7 cellular contexts compared by ENCODE assay signal in the genomic region with DNA sequence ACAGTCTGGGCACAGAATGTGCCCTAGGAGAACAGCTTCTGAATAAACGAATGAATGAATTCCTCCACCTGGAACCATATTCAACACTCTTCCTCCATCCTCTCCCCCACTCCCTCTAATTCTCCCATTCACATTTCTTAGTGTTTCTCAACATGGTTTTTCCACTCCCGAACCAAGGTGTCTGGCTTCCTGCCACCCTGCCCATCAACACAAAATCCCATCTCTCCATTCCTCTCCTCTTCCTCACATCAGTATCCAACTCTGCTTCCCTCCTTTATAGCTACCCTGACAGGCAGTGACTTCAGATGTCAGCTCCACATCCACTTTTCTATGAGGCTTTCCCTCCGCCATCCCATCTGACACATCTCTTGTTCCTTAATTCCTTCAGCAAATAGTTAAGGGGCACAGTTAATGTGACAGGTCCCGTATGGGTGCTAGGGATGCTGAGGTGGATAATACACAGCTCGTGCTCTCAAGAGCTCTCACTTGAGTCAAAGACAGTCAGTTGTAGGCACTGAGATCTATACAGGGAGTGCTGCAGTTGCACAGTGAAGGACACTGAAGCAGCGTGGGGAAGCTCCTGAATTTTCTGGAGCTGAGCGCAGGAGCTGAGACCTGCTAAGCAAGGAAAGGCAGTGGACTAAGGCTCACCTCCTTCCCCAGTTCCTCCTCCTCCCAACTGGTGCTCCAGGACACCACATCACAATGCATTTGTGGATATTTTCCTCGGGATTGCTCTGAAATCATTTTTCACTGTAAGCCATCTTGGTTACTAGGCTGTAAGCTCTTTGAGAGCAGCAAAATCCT. TPM values are rescaled to one million over a fixed set of nuclear protein-coding genes. Genes with fewer than 3 reads are reported as not detected.
DNase-seq lines count a peak whose midpoint lies in the region; TF ChIP-seq lines count a peak whose summit lies in the region.
"Had no signal": no experiment of that assay in that cellular context is flagged by ENCODE, and none has a peak within 500 bp of the region (broad histone marks: within the 10 kb centered on the region; RNA-seq: fewer than 3 reads in every experiment).

No MANE protein-coding gene starts in this region.

- DNase-seq in endodermal cell = peak; percentile 65
- no peak for DNase-seq in skeletal muscle cell (ENCODE audit: low read depth)
- DNase-seq in NCI-H1694 treated with DMSO at 0.1 percent for 48 hours (lab: John Stamatoyannopoulos, UW) = no peak
- no peak for DNase-seq in HuH-7.5 (ENCODE audit: low spot score)
- no peak for DNase-seq in HCEC 1CT

- H3K4me1 ChIP-seq in HUES48 (ENCODE audit: control insufficient read depth, insufficient read depth, low read length) = peaks cover 67% of the 10 kb centered on the region
- H3K4me1 ChIP-seq in endodermal cell (ENCODE audit: control insufficient read depth, insufficient read depth, low read length) = peaks cover 20% of the 10 kb centered on the region

- H3K9me3 Mint-ChIP-seq in endodermal cell = no peaks in the 10 kb centered on the region
- H3K9me3 Mint-ChIP-seq: central memory CD8-positive, alpha-beta T cell had no signal

- 69 to 73% methylated on average over 7 to 8 of the region's 8 CpGs for WGBS in endodermal cell (ENCODE audit: insufficient coverage in 1 of 2, insufficient read length in 1 of 2), 2 experiments

- peaks cover 40% of the 10 kb centered on the region for H3K4me1 Mint-ChIP-seq in endodermal cell

- H3K27me3 ChIP-seq in HUES48 (ENCODE audit: control insufficient read depth, insufficient read depth, low read length) (no peaks in the 10 kb centered on the region), endodermal cell (ENCODE audit: control insufficient read depth, insufficient read depth, low read length, poor library complexity, severe bottlenecking) (no peaks in the 10 kb centered on the region)

- H3K4me3 Mint-ChIP-seq in endodermal cell = no peak overlapping the region
- H3K4me3 Mint-ChIP-seq: central memory CD8-positive, alpha-beta T cell had no signal

- H3K27ac ChIP-seq in HUES48 (ENCODE audit: low read depth, low read length) = peak overlapping the region; percentile 33
- no peak overlapping the region for H3K27ac ChIP-seq in endodermal cell (ENCODE audit: low read depth, low read length)

- no peaks in the 10 kb centered on the region for H3K27me3 Mint-ChIP-seq in endodermal cell (ENCODE audit: insufficient read depth)
- H3K27me3 Mint-ChIP-seq: central memory CD8-positive, alpha-beta T cell had no signal

- H3K9me3 ChIP-seq in HUES48 (ENCODE audit: control insufficient read depth, insufficient read depth, low read length) (no peaks in the 10 kb centered on the region), endodermal cell (ENCODE audit: control insufficient read depth, low read length) (no peaks in the 10 kb centered on the region)

- H3K36me3 Mint-ChIP-seq in endodermal cell (ENCODE audit: low read depth) = peaks cover 10% of the 10 kb centered on the region

- H3K36me3 ChIP-seq in HUES48 (ENCODE audit: control insufficient read depth, insufficient read depth, low read length) (peaks cover 3% of the 10 kb centered on the region; the same call in 1 of the 2 replicates), endodermal cell (ENCODE audit: control insufficient read depth, insufficient read depth, low read length) (peaks cover 7% of the 10 kb centered on the region)

- no peak for TF ChIP-seq CTCF in endodermal cell (conservative IDR thresholded peaks at IDR 0.05)

- no peak overlapping the region for H3K9ac ChIP-seq in HUES48 (ENCODE audit: low read depth, low read length)
- no peak overlapping the region for H3K9ac ChIP-seq in endodermal cell (ENCODE audit: extremely low read depth, low read length, poor library complexity, severe bottlenecking)

- peak overlapping the region; percentile 85 for H3K4me3 ChIP-seq in HUES48 (ENCODE audit: low read depth, low read length)
- H3K4me3 ChIP-seq in endodermal cell (ENCODE audit: low read length) = peak overlapping the region; percentile 97
- peak overlapping the region; percentile 98 for H3K4me3 ChIP-seq in skeletal muscle cell (ENCODE audit: low read depth, low read length)

- H3K27ac Mint-ChIP-seq in endodermal cell = no peak overlapping the region

RNA-seq across cellular contexts. Expression of a gene that starts 2.7 kb away (rescaled TPM):
- 10 to 100 TPM; 43.2 to 86.2 TPM for total RNA-seq in endodermal cell
- polyA plus RNA-seq in endodermal cell (2013, experiment 1 of 2) = 39.7 TPM
- polyA plus RNA-seq in endodermal cell (2013, experiment 2 of 2) = 37.7 TPM

RNA-seq across cellular contexts. Expression of a gene that starts 28.7 kb away (rescaled TPM):
- 10 to 100 TPM; 24.8 to 37.2 TPM for total RNA-seq in endodermal cell
- polyA plus RNA-seq in endodermal cell (2013, experiment 1 of 2) = 7.1 TPM
- polyA plus RNA-seq in endodermal cell (2013, experiment 2 of 2) = 4.6 TPM

RNA-seq across cellular contexts. Expression of a gene that starts 36.2 kb away (rescaled TPM):
- 10 to 100 TPM; 32.1 to 87.7 TPM for total RNA-seq in endodermal cell
- polyA plus RNA-seq in endodermal cell (2013, experiment 1 of 2) = 9.0 TPM
- 4.3 TPM for polyA plus RNA-seq in endodermal cell (2013, experiment 2 of 2)

RNA-seq across cellular contexts. Expression of a gene that starts 44.8 kb away (rescaled TPM):
- total RNA-seq in endodermal cell = 1 to 10 TPM; 8.4 to 9.1 TPM
- 1.5 TPM for polyA plus RNA-seq in endodermal cell (2013, experiment 1 of 2)
- 1.9 TPM for polyA plus RNA-seq in endodermal cell (2013, experiment 2 of 2)
